Comparison of ENCODE assay signal across 18 cellular contexts in genomic region chr13:20124303-20124702, GRCh38. TPM values are rescaled to one million over a fixed set of nuclear protein-coding genes. Genes with fewer than 3 reads are reported as not detected.
"Had no signal": no experiment of that assay in that cellular context is flagged by ENCODE, and none has a peak within 500 bp of the region (broad histone marks: within the 10 kb centered on the region; RNA-seq: fewer than 3 reads in every experiment).

No MANE protein-coding gene starts in this region.

- H3K4me3 ChIP-seq: esophagus squamous epithelium, heart right ventricle, mucosa of descending colon, sigmoid colon, thoracic aorta, upper lobe of right lung had no signal

- H3K9ac ChIP-seq: parathyroid adenoma had no signal

- DNase-seq: activated naive CD4-positive, alpha-beta T cell treated with anti-CD3 and anti-CD28 coated beads for 36 hours; activated naive CD8-positive, alpha-beta T cell treated with anti-CD3 and anti-CD28 coated beads, Interleukin-2, amount 50 U/mL, for 24 hours; esophagus squamous epithelium; heart right ventricle; left colon; mucosa of descending colon; naive thymus-derived CD4-positive, alpha-beta T cell; sigmoid colon; stimulated activated CD4-positive, alpha-beta T cell treated with anti-CD3 and anti-CD28 coated beads, Interleukin-12 subunit alpha, Interleukin-12 subunit beta, amount 100 ng/mL, for 4 hours; stimulated activated CD4-positive, alpha-beta T cell treated with anti-CD3 and anti-CD28 coated beads, Interleukin-2, amount 100 ng/mL, for 24 hours; T-helper 9 cell; upper lobe of right lung had no signal

- H3K27ac Mint-ChIP-seq: activated naive CD4-positive, alpha-beta T cell treated with anti-CD3 and anti-CD28 coated beads for 36 hours; activated naive CD8-positive, alpha-beta T cell treated with anti-CD3 and anti-CD28 coated beads, Interleukin-2, amount 50 U/mL, for 24 hours; naive thymus-derived CD4-positive, alpha-beta T cell had no signal

- H3K9me3 Mint-ChIP-seq: activated naive CD4-positive, alpha-beta T cell treated with anti-CD3 and anti-CD28 coated beads for 36 hours; activated naive CD8-positive, alpha-beta T cell treated with anti-CD3 and anti-CD28 coated beads, Interleukin-2, amount 50 U/mL, for 24 hours; naive thymus-derived CD4-positive, alpha-beta T cell had no signal

- ATAC-seq: activated CD4-positive, CD25-positive, alpha-beta regulatory T cell treated with anti-CD3 and anti-CD28 coated beads, Interleukin-2, amount 50 U/mL, for 24 hours; activated naive CD8-positive, alpha-beta T cell treated with anti-CD3 and anti-CD28 coated beads, Interleukin-2, amount 50 U/mL, for 24 hours; heart right ventricle; left colon; mucosa of descending colon; naive thymus-derived CD4-positive, alpha-beta T cell; upper lobe of right lung had no signal

- H3K4me3 Mint-ChIP-seq: activated naive CD4-positive, alpha-beta T cell treated with anti-CD3 and anti-CD28 coated beads for 36 hours; activated naive CD8-positive, alpha-beta T cell treated with anti-CD3 and anti-CD28 coated beads, Interleukin-2, amount 50 U/mL, for 24 hours; naive thymus-derived CD4-positive, alpha-beta T cell had no signal

- H3K9me3 ChIP-seq: esophagus squamous epithelium, heart right ventricle, mucosa of descending colon, neutrophil, sigmoid colon, thoracic aorta, upper lobe of right lung had no signal

- H3K27ac ChIP-seq: esophagus squamous epithelium, neutrophil, parathyroid adenoma, thoracic aorta, upper lobe of right lung had no signal

- H3K79me2 ChIP-seq: parathyroid adenoma had no signal

- H3K4me1 ChIP-seq: parathyroid adenoma had no signal

- H3K36me3 ChIP-seq: esophagus squamous epithelium, heart right ventricle, neutrophil, sigmoid colon, thoracic aorta, upper lobe of right lung had no signal

- H2AFZ ChIP-seq: parathyroid adenoma had no signal

RNA-seq across cellular contexts. Expression of gene GJA3, which starts 36.5 kb away (rescaled TPM):
- total RNA-seq: frontal cortex, left colon, lung microvascular endothelial cell, mucosa of descending colon, sigmoid colon, upper lobe of right lung had no signal
